Comparison of ENCODE assay signal across 25 cellular contexts in genomic region chr6:163605388-163606097, GRCh38.
"Had no signal": no experiment of that assay in that cellular context is flagged by ENCODE, and none has a peak within 500 bp of the region (broad histone marks: within the 10 kb centered on the region; RNA-seq: fewer than 3 reads in every experiment).

No MANE protein-coding gene starts in this region.

- ATAC-seq: activated CD4-positive, CD25-positive, alpha-beta regulatory T cell treated with anti-CD3 and anti-CD28 coated beads, Interleukin-2, amount 50 U/mL, for 24 hours; activated CD8-positive, alpha-beta T cell treated with anti-CD3 and anti-CD28 coated beads, Interleukin-2, amount 10 ng/mL, durations not matched to agents 7 days and 5 days; Panc1; Right ventricle myocardium inferior; T-cell had no signal

- H3K4me1 ChIP-seq: breast epithelium had no signal

- H3K9me3 ChIP-seq: breast epithelium had no signal

- H3K27me3 ChIP-seq: breast epithelium had no signal

- DNase-seq: activated CD4-positive, alpha-beta T cell treated with anti-CD3 and anti-CD28 coated beads for 4 hours; activated CD8-positive, alpha-beta memory T cell treated with anti-CD3 and anti-CD28 coated beads, Interleukin-2, amount 50 U/mL, for 48 hours; activated CD8-positive, alpha-beta T cell treated with anti-CD3 and anti-CD28 coated beads, Interleukin-2, amount 10 ng/mL, durations not matched to agents 7 days and 5 days; activated naive CD4-positive, alpha-beta T cell treated with anti-CD3 and anti-CD28 coated beads, Interleukin-2, amount 50 U/mL, for 16 hours; activated T-cell treated with anti-CD3 and anti-CD28 coated beads, Interleukin-2, amount 50 U/mL, for 1 hour; aorta; caudate nucleus; Karpas-422; MM.1S; NCI-H1105; NCI-H1436 treated with DMSO at 0.1 percent for 48 hours; NCI-H187; NCI-H2081; NCI-H446; NCI-H524; RPMI8226; T-cell; T-helper 2 cell; T1000 had no signal

- H3K36me3 ChIP-seq: breast epithelium had no signal

- H3K4me3 ChIP-seq: breast epithelium, SK-N-MC had no signal

- H3K27ac ChIP-seq: breast epithelium, SK-N-MC, VCaP had no signal
